Comparison of ENCODE assay signal across 20 cellular contexts in genomic region chr6:137371634-137372016, GRCh38.
"Had no signal": no experiment of that assay in that cellular context is flagged by ENCODE, and none has a peak within 500 bp of the region (broad histone marks: within the 10 kb centered on the region; RNA-seq: fewer than 3 reads in every experiment).

No MANE protein-coding gene starts in this region.

- H3K27ac ChIP-seq: adrenal gland, KMS-11 had no signal

- H3K4me1 ChIP-seq: adrenal gland had no signal

- DNase-seq: activated CD4-positive, alpha-beta memory T cell treated with anti-CD3 and anti-CD28 coated beads, Interleukin-2, amount 10 ng/mL, durations not matched to agents 7 days and 5 days; activated CD4-positive, alpha-beta T cell treated with anti-CD3 and anti-CD28 coated beads for 36 hours; activated CD4-positive, alpha-beta T cell treated with anti-CD3 and anti-CD28 coated beads, Interleukin-2, amount 50 U/mL, for 1 hour; activated CD8-positive, alpha-beta memory T cell treated with anti-CD3 and anti-CD28 coated beads, Interleukin-2, amount 50 U/mL, for 4 hours; activated naive CD4-positive, alpha-beta T cell treated with anti-CD3 and anti-CD28 coated beads, Interleukin-2, amount 50 U/mL, for 16 hours; activated naive CD8-positive, alpha-beta T cell treated with anti-CD3 and anti-CD28 coated beads, Interleukin-2, amount 10 ng/mL, durations not matched to agents 7 days and 5 days; activated T-cell treated with anti-CD3 and anti-CD28 coated beads, Interleukin-2, amount 50 U/mL, for 72 hours; adrenal gland; anterior cingulate cortex; cerebellar nuclear complex; NCI-H1092; NCI-H1417; NCI-H1930; NCI-H2171 treated with DMSO at 0.1 percent for 48 hours; NCI-H226; NCI-H82; NK-92 treated with Interleukin-12 subunit alpha and Interleukin-12 subunit beta, amount 100 ng/mL, for 24 hours; SHP77 treated with DMSO at 0.1 percent for 48 hours had no signal

- H3K9ac ChIP-seq: KMS-11 had no signal

- H3K4me2 ChIP-seq: KMS-11 had no signal

- H3K36me3 ChIP-seq: adrenal gland had no signal

- H3K27me3 ChIP-seq: adrenal gland had no signal

- H3K9me3 ChIP-seq: adrenal gland had no signal

- ATAC-seq: activated CD4-positive, alpha-beta T cell treated with anti-CD3 and anti-CD28 coated beads for 36 hours; activated T-cell treated with anti-CD3 and anti-CD28 coated beads, Interleukin-2, amount 50 U/mL, for 72 hours had no signal

- FAIRE-seq: TTC549 had no signal

- H3K4me3 ChIP-seq: adrenal gland had no signal
